Comparison of ENCODE assay signal across 16 cellular contexts in the genomic region with DNA sequence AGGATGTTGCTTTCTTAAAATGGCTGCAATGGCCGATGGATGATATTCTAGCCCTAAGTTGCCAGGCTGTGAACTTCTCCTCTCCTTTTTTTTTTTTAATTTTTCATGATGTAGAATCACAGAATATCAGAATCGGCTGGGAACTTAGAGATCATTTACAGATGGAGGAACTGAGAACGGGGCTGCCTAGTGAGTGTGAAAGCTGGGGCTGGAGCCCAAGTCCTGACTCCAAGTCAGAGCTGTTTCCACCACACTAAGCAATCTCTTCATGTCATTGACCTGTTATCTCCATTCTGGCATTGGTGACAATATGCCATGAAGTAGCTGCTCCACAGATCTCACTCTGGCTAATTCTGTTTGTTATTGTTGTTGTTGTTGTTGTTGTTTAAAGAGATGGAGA.
"Had no signal": no experiment of that assay in that cellular context is flagged by ENCODE, and none has a peak within 500 bp of the region (broad histone marks: within the 10 kb centered on the region; RNA-seq: fewer than 3 reads in every experiment).

No MANE protein-coding gene starts in this region.

- DNase-seq: activated CD4-positive, alpha-beta T cell treated with anti-CD3 and anti-CD28 coated beads, Interleukin-2, amount 50 U/mL, for 48 hours; activated CD8-positive, alpha-beta memory T cell treated with anti-CD3 and anti-CD28 coated beads, Interleukin-2, amount 10 ng/mL, durations not matched to agents 7 days and 5 days; activated effector memory CD4-positive, alpha-beta T cell treated with Interleukin-2 at 50 U/mL for 16 hours; activated T-cell treated with anti-CD3 and anti-CD28 coated beads, Interleukin-2, amount 50 U/mL, for 24 hours; amygdala; cortex of kidney; effector CD8-positive, alpha-beta T cell; foreskin melanocyte; heart left ventricle; naive B cell; retina had no signal

- H3K27ac ChIP-seq: heart left ventricle, parathyroid adenoma, tibial nerve had no signal

- H3K27me3 ChIP-seq: tibial nerve had no signal

- H3K4me3 Mint-ChIP-seq: activated CD8-positive, alpha-beta memory T cell treated with anti-CD3 and anti-CD28 coated beads, Interleukin-2, amount 10 ng/mL, durations not matched to agents 7 days and 5 days; activated T-cell treated with anti-CD3 and anti-CD28 coated beads, Interleukin-2, amount 50 U/mL, for 24 hours; brain; central memory CD8-positive, alpha-beta T cell; naive B cell had no signal

- H3K9me3 ChIP-seq: heart left ventricle, tibial nerve had no signal

- H3K9me3 Mint-ChIP-seq: activated naive CD4-positive, alpha-beta T cell treated with anti-CD3 and anti-CD28 coated beads, Interleukin-2, amount 50 U/mL, for 72 hours; activated T-cell treated with anti-CD3 and anti-CD28 coated beads, Interleukin-2, amount 50 U/mL, for 24 hours; brain; central memory CD8-positive, alpha-beta T cell; naive B cell had no signal

- H3K36me3 ChIP-seq: heart left ventricle, tibial nerve had no signal

- H3K4me1 Mint-ChIP-seq: central memory CD8-positive, alpha-beta T cell had no signal

- H3K27ac Mint-ChIP-seq: activated CD8-positive, alpha-beta memory T cell treated with anti-CD3 and anti-CD28 coated beads, Interleukin-2, amount 10 ng/mL, durations not matched to agents 7 days and 5 days; activated naive CD4-positive, alpha-beta T cell treated with anti-CD3 and anti-CD28 coated beads, Interleukin-2, amount 50 U/mL, for 72 hours; activated T-cell treated with anti-CD3 and anti-CD28 coated beads, Interleukin-2, amount 50 U/mL, for 24 hours; brain had no signal

- H3K4me1 ChIP-seq: heart left ventricle, parathyroid adenoma had no signal

- ATAC-seq: activated CD8-positive, alpha-beta memory T cell treated with anti-CD3 and anti-CD28 coated beads, Interleukin-2, amount 10 ng/mL, durations not matched to agents 7 days and 5 days; activated naive CD4-positive, alpha-beta T cell treated with anti-CD3 and anti-CD28 coated beads, Interleukin-2, amount 50 U/mL, for 72 hours; heart left ventricle had no signal

- H3K4me3 ChIP-seq: heart left ventricle, tibial nerve had no signal

- H2AFZ ChIP-seq: parathyroid adenoma had no signal

- H3K36me3 Mint-ChIP-seq: activated CD8-positive, alpha-beta memory T cell treated with anti-CD3 and anti-CD28 coated beads, Interleukin-2, amount 10 ng/mL, durations not matched to agents 7 days and 5 days; activated naive CD4-positive, alpha-beta T cell treated with anti-CD3 and anti-CD28 coated beads, Interleukin-2, amount 50 U/mL, for 72 hours; brain; naive B cell had no signal

- H3K79me2 ChIP-seq: parathyroid adenoma had no signal
